12 cellular contexts compared by ENCODE assay signal in genomic region chr17:73227944-73228343, GRCh38. TPM values are rescaled to one million over a fixed set of nuclear protein-coding genes. Genes with fewer than 3 reads are reported as not detected.
DNase-seq lines count a peak whose midpoint lies in the region; ATAC-seq and TF ChIP-seq lines count a peak whose summit lies in the region.
"Had no signal": no experiment of that assay in that cellular context is flagged by ENCODE, and none has a peak within 500 bp of the region (broad histone marks: within the 10 kb centered on the region; RNA-seq: fewer than 3 reads in every experiment).

No MANE protein-coding gene starts in this region.

- H3K27ac ChIP-seq in SJCRH30 (peak overlapping the region; percentile 71), testis (no peak overlapping the region)

- no peak for ATAC-seq in stimulated activated naive CD8-positive, alpha-beta T cell treated with anti-CD3 and anti-CD28 coated beads, Interleukin-15, Interleukin-2, amounts not matched to agents 100 U/mL and 50 U/mL, for 24 hours
- no peak for ATAC-seq in HG02798 (IDR thresholded peaks at IDR 0.05; ENCODE audit: poor library complexity, unreplicated experiment)

- 47 to 60% methylated on average over 6 of the region's 6 CpGs for WGBS in testis, 2 donors

- no peak for DNase-seq in stimulated activated naive CD8-positive, alpha-beta T cell treated with anti-CD3 and anti-CD28 coated beads, Interleukin-15, Interleukin-2, amounts not matched to agents 100 U/mL and 50 U/mL, for 24 hours
- DNase-seq in SJCRH30 (no peak), fibroblast of villous mesenchyme (ENCODE audit: low read depth) (peak; percentile 11), testis (peak; percentile 36), HUDEP-2 (lab: John Stamatoyannopoulos, UW; ENCODE audit: unreplicated experiment in 76 of 76) (no peak), SW 1271 (lab: John Stamatoyannopoulos, UW) (no peak)
- DNase-seq: activated naive CD8-positive, alpha-beta T cell treated with anti-CD3 and anti-CD28 coated beads, Interleukin-2, amount 10 ng/mL, durations not matched to agents 7 days and 5 days; GDM1 had no signal

- no peaks in the 10 kb centered on the region for H3K9me3 ChIP-seq in SJCRH30 (replicated peaks)
- no peaks in the 10 kb centered on the region for H3K9me3 ChIP-seq in testis

- H3K4me3 Mint-ChIP-seq in stimulated activated naive CD8-positive, alpha-beta T cell treated with anti-CD3 and anti-CD28 coated beads, Interleukin-15, Interleukin-2, amounts not matched to agents 100 ng/mL and 50 ng/mL, for 24 hours, result peak overlapping the region; percentile 57
- H3K4me3 Mint-ChIP-seq: CD14-positive monocyte had no signal

- H3K27me3 ChIP-seq in SJCRH30 (no peaks in the 10 kb centered on the region), testis (no peaks in the 10 kb centered on the region)

- peaks cover 36% of the 10 kb centered on the region for H3K4me1 ChIP-seq in SJCRH30
- H3K4me1 ChIP-seq in testis, result peaks cover 9% of the 10 kb centered on the region

- intact Hi-C loops in testis (cut with DNase I; ENCODE audit: low total_unique reads), result no loop called here

- no peak for TF ChIP-seq POLR2A in testis (IDR thresholded peaks at IDR 0.05)

- H3K27me3 Mint-ChIP-seq in stimulated activated naive CD8-positive, alpha-beta T cell treated with anti-CD3 and anti-CD28 coated beads, Interleukin-15, Interleukin-2, amounts not matched to agents 100 ng/mL and 50 ng/mL, for 24 hours, result no peaks in the 10 kb centered on the region
- H3K27me3 Mint-ChIP-seq: activated naive CD8-positive, alpha-beta T cell treated with anti-CD3 and anti-CD28 coated beads, Interleukin-2, amount 10 ng/mL, durations not matched to agents 7 days and 5 days had no signal

- no peak overlapping the region for H3K27ac Mint-ChIP-seq in stimulated activated naive CD8-positive, alpha-beta T cell treated with anti-CD3 and anti-CD28 coated beads, Interleukin-15, Interleukin-2, amounts not matched to agents 100 ng/mL and 50 ng/mL, for 24 hours

- H3K9me3 Mint-ChIP-seq in stimulated activated naive CD8-positive, alpha-beta T cell treated with anti-CD3 and anti-CD28 coated beads, Interleukin-15, Interleukin-2, amounts not matched to agents 100 ng/mL and 50 ng/mL, for 24 hours, result no peaks in the 10 kb centered on the region
- H3K9me3 Mint-ChIP-seq: activated naive CD8-positive, alpha-beta T cell treated with anti-CD3 and anti-CD28 coated beads, Interleukin-2, amount 10 ng/mL, durations not matched to agents 7 days and 5 days; CD14-positive monocyte had no signal

- TF ChIP-seq CTCF in fibroblast of villous mesenchyme (IDR thresholded peaks at IDR 0.05; ENCODE audit: insufficient read depth, low read depth, low read length), result no peak
- TF ChIP-seq CTCF in testis (IDR thresholded peaks at IDR 0.05), result no peak

- peaks cover 63% of the 10 kb centered on the region for H3K4me1 Mint-ChIP-seq in stimulated activated naive CD8-positive, alpha-beta T cell treated with anti-CD3 and anti-CD28 coated beads, Interleukin-15, Interleukin-2, amounts not matched to agents 100 ng/mL and 50 ng/mL, for 24 hours (ENCODE audit: low read depth)

- peaks cover 26% of the 10 kb centered on the region for H3K36me3 ChIP-seq in SJCRH30
- no peaks in the 10 kb centered on the region for H3K36me3 ChIP-seq in testis (ENCODE audit: low read depth, missing control alignments)

- no peak overlapping the region for H3K4me3 ChIP-seq in SJCRH30
- H3K4me3 ChIP-seq in fibroblast of villous mesenchyme (ENCODE audit: low read depth, low read length), result no peak overlapping the region
- no peak overlapping the region for H3K4me3 ChIP-seq in testis

- peaks cover 17% of the 10 kb centered on the region for H3K36me3 Mint-ChIP-seq in stimulated activated naive CD8-positive, alpha-beta T cell treated with anti-CD3 and anti-CD28 coated beads, Interleukin-15, Interleukin-2, amounts not matched to agents 100 ng/mL and 50 ng/mL, for 24 hours (ENCODE audit: low read depth)

RNA-seq across cellular contexts. Expression of gene CPSF4L, which starts 33.7 kb away (rescaled TPM):
- total RNA-seq in SJCRH30 (2014; rRNA removed; shearing (Covaris generic)), result not detected in 2 replicates
- not detected in 2 replicates for total RNA-seq in fibroblast of villous mesenchyme
- total RNA-seq in testis, result under 1 TPM in 1 of 2 donors, not detected in 1; 0.94 TPM
- polyA plus RNA-seq in testis (ENCODE audit: insufficient read depth, low read depth, low replicate concordance), result 0.79 TPM
- total RNA-seq: activated naive CD8-positive, alpha-beta T cell treated with anti-CD3 and anti-CD28 coated beads, Interleukin-2, amount 10 ng/mL, durations not matched to agents 7 days and 5 days; NCI-H460 had no signal
- polyA plus RNA-seq: CD14-positive monocyte had no signal

RNA-seq across cellular contexts. Expression of gene COG1, which starts 35.1 kb away (rescaled TPM):
- 24.6 and 35.3 TPM in 2 replicates for total RNA-seq in SJCRH30 (2014; rRNA removed; shearing (Covaris generic))
- 25.9 and 26.7 TPM in 2 replicates for total RNA-seq in fibroblast of villous mesenchyme
- total RNA-seq in testis, result 10 to 100 TPM; 56.3 to 58.3 TPM
- polyA plus RNA-seq in testis (ENCODE audit: insufficient read depth, low read depth, low replicate concordance), result 61.8 TPM

Comparison
In these comparisons a context has a peak if more than half of its experiments do, and no peak if none do; other contexts are left out.
1. DNase-seq: peak in fibroblast of villous mesenchyme (single experiment) and testis (single experiment); none in stimulated activated naive CD8-positive, alpha-beta T cell treated with anti-CD3 and anti-CD28 coated beads, Interleukin-15, Interleukin-2, amounts not matched to agents 100 U/mL and 50 U/mL, for 24 hours (single experiment), SJCRH30 (0 of 2), HUDEP-2 (0 of 76) and SW 1271 (0 of 2).